In the genomic region with DNA sequence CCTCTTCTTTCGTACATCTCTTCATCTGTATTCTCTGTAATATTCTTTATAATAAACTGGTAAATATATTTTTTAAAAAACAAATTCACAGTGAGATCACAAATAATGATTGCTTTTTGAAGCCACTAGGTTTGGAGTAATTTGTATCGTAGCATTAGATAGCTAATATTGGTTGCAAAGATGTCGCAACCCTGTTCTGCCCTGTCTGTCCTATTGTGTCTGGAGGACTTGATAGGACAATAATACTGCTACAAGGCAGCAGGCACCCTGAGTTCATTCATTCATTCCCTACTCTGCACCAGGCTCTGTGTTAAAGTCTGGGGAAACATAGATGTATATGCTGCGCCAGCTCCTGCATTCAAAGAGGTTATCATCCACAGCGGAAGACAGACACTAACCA, we compare ENCODE assay signal across 39 cellular contexts.
"Had no signal": no experiment of that assay in that cellular context is flagged by ENCODE, and none has a peak within 500 bp of the region (broad histone marks: within the 10 kb centered on the region; RNA-seq: fewer than 3 reads in every experiment).

No MANE protein-coding gene starts in this region.

- H3K4me3 Mint-ChIP-seq: activated naive CD4-positive, alpha-beta T cell treated with anti-CD3 and anti-CD28 coated beads for 36 hours; activated naive CD4-positive, alpha-beta T cell treated with anti-CD3 and anti-CD28 coated beads, Interleukin-2, amount 10 ng/mL, durations not matched to agents 7 days and 5 days; activated naive CD4-positive, alpha-beta T cell treated with anti-CD3 and anti-CD28 coated beads, Interleukin-2, amount 50 U/mL, for 24 hours; activated naive CD8-positive, alpha-beta T cell; activated naive CD8-positive, alpha-beta T cell treated with anti-CD3 and anti-CD28 coated beads for 36 hours; activated naive CD8-positive, alpha-beta T cell treated with anti-CD3 and anti-CD28 coated beads, Interleukin-2, amount 10 ng/mL, durations not matched to agents 7 days and 5 days; activated naive CD8-positive, alpha-beta T cell treated with anti-CD3 and anti-CD28 coated beads, Interleukin-2, amount 50 U/mL, for 24 hours; activated T-cell treated with anti-CD3 and anti-CD28 coated beads, Interleukin-2, amount 50 U/mL, for 24 hours; activated T-cell treated with anti-CD3 and anti-CD28 coated beads, Interleukin-2, amount 50 U/mL, for 4 hours; activated T-cell treated with anti-CD3 and anti-CD28 coated beads, Interleukin-2, amount 50 U/mL, for 72 hours; activated T-helper 1 cell treated with anti-CD3 and anti-CD28 coated beads, Interleukin-12 subunit alpha, Interleukin-12 subunit beta, Interleukin-2, Interleukin-4 antibody, amounts not matched to agents 30 ng/mL and 10 ng/mL and 1 ng/mL, durations not matched to agents 14 hours and 24 hours and 36 hours; activated T-helper 17 cell treated with anti-CD3 and anti-CD28 coated beads, Interleukin-2, amount 50 U/mL, for 72 hours; brain; central memory CD8-positive, alpha-beta T cell had no signal

- H3K27ac ChIP-seq: adrenal gland, ascending aorta, body of pancreas, brain microvascular endothelial cell, breast epithelium, cardiac muscle cell had no signal

- H3K27me3 Mint-ChIP-seq: activated naive CD4-positive, alpha-beta T cell treated with anti-CD3 and anti-CD28 coated beads, Interleukin-2, amount 10 ng/mL, durations not matched to agents 7 days and 5 days; activated naive CD4-positive, alpha-beta T cell treated with anti-CD3 and anti-CD28 coated beads, Interleukin-2, amount 50 U/mL, for 24 hours; activated naive CD8-positive, alpha-beta T cell; activated naive CD8-positive, alpha-beta T cell treated with anti-CD3 and anti-CD28 coated beads for 36 hours; activated naive CD8-positive, alpha-beta T cell treated with anti-CD3 and anti-CD28 coated beads, Interleukin-2, amount 10 ng/mL, durations not matched to agents 7 days and 5 days; activated naive CD8-positive, alpha-beta T cell treated with anti-CD3 and anti-CD28 coated beads, Interleukin-2, amount 50 U/mL, for 24 hours; activated T-cell treated with anti-CD3 and anti-CD28 coated beads, Interleukin-2, amount 50 U/mL, for 24 hours; activated T-helper 17 cell treated with anti-CD3 and anti-CD28 coated beads, Interleukin-2, amount 50 U/mL, for 72 hours; brain; central memory CD8-positive, alpha-beta T cell had no signal

- H3K36me3 Mint-ChIP-seq: activated naive CD4-positive, alpha-beta T cell treated with anti-CD3 and anti-CD28 coated beads, Interleukin-2, amount 10 ng/mL, durations not matched to agents 7 days and 5 days; activated naive CD4-positive, alpha-beta T cell treated with anti-CD3 and anti-CD28 coated beads, Interleukin-2, amount 50 U/mL, for 24 hours; activated naive CD4-positive, alpha-beta T cell treated with anti-CD3 and anti-CD28 coated beads, Interleukin-2, amount 50 U/mL, for 72 hours; activated naive CD8-positive, alpha-beta T cell; activated naive CD8-positive, alpha-beta T cell treated with anti-CD3 and anti-CD28 coated beads for 36 hours; activated naive CD8-positive, alpha-beta T cell treated with anti-CD3 and anti-CD28 coated beads, Interleukin-2, amount 10 ng/mL, durations not matched to agents 7 days and 5 days; brain had no signal

- H3K4me3 ChIP-seq: adrenal gland, ascending aorta, body of pancreas, breast epithelium, cardiac muscle cell had no signal

- DNase-seq: activated effector memory CD4-positive, alpha-beta T cell treated with anti-CD3 and anti-CD28 coated beads, Interleukin-2, amount 50 U/mL, for 16 hours; activated effector memory CD4-positive, alpha-beta T cell treated with Interleukin-2 at 50 U/mL for 16 hours; activated gamma-delta T cell; activated gamma-delta T cell treated with Interleukin-2 at 50 U/mL for 16 hours; activated naive CD4-positive, alpha-beta T cell; activated naive CD4-positive, alpha-beta T cell treated with anti-CD3 and anti-CD28 coated beads for 36 hours; activated naive CD4-positive, alpha-beta T cell treated with anti-CD3 and anti-CD28 coated beads, Interleukin-2, amount 10 ng/mL, durations not matched to agents 7 days and 5 days; activated naive CD4-positive, alpha-beta T cell treated with anti-CD3 and anti-CD28 coated beads, Interleukin-2, amount 50 U/mL, for 16 hours; activated naive CD4-positive, alpha-beta T cell treated with Interleukin-2 at 50 U/mL for 16 hours; activated naive CD8-positive, alpha-beta T cell treated with anti-CD3 and anti-CD28 coated beads for 36 hours; activated naive CD8-positive, alpha-beta T cell treated with anti-CD3 and anti-CD28 coated beads, Interleukin-2, amount 10 ng/mL, durations not matched to agents 7 days and 5 days; activated naive CD8-positive, alpha-beta T cell treated with anti-CD3 and anti-CD28 coated beads, Interleukin-2, amount 50 U/mL, for 24 hours; activated T-cell treated with anti-CD3 and anti-CD28 coated beads, Interleukin-2, amount 50 U/mL, for 24 hours; activated T-cell treated with anti-CD3 and anti-CD28 coated beads, Interleukin-2, amount 50 U/mL, for 4 hours; activated T-cell treated with anti-CD3 and anti-CD28 coated beads, Interleukin-2, amount 50 U/mL, for 48 hours; activated T-cell treated with anti-CD3 and anti-CD28 coated beads, Interleukin-2, amount 50 U/mL, for 72 hours; adrenal gland; amniotic stem cell; amygdala; anterior cingulate cortex; aorta; body of pancreas; brain microvascular endothelial cell; caudate nucleus; central memory CD4-positive, alpha-beta T cell; cerebellar nuclear complex had no signal

- ATAC-seq: activated naive CD4-positive, alpha-beta T cell treated with anti-CD3 and anti-CD28 coated beads, Interleukin-2, amount 50 U/mL, for 72 hours; activated naive CD8-positive, alpha-beta T cell treated with anti-CD3 and anti-CD28 coated beads, Interleukin-2, amount 50 U/mL, for 24 hours; activated T-cell treated with anti-CD3 and anti-CD28 coated beads, Interleukin-2, amount 50 U/mL, for 4 hours; activated T-cell treated with anti-CD3 and anti-CD28 coated beads, Interleukin-2, amount 50 U/mL, for 72 hours; activated T-helper 17 cell treated with anti-CD3 and anti-CD28 coated beads, Interleukin-2, amount 50 U/mL, for 72 hours; body of pancreas had no signal

- H3K27ac Mint-ChIP-seq: activated naive CD4-positive, alpha-beta T cell treated with anti-CD3 and anti-CD28 coated beads for 36 hours; activated naive CD4-positive, alpha-beta T cell treated with anti-CD3 and anti-CD28 coated beads, Interleukin-2, amount 10 ng/mL, durations not matched to agents 7 days and 5 days; activated naive CD4-positive, alpha-beta T cell treated with anti-CD3 and anti-CD28 coated beads, Interleukin-2, amount 50 U/mL, for 24 hours; activated naive CD4-positive, alpha-beta T cell treated with anti-CD3 and anti-CD28 coated beads, Interleukin-2, amount 50 U/mL, for 72 hours; activated naive CD8-positive, alpha-beta T cell; activated naive CD8-positive, alpha-beta T cell treated with anti-CD3 and anti-CD28 coated beads for 36 hours; activated naive CD8-positive, alpha-beta T cell treated with anti-CD3 and anti-CD28 coated beads, Interleukin-2, amount 10 ng/mL, durations not matched to agents 7 days and 5 days; activated naive CD8-positive, alpha-beta T cell treated with anti-CD3 and anti-CD28 coated beads, Interleukin-2, amount 50 U/mL, for 24 hours; activated T-cell treated with anti-CD3 and anti-CD28 coated beads, Interleukin-2, amount 50 U/mL, for 24 hours; activated T-cell treated with anti-CD3 and anti-CD28 coated beads, Interleukin-2, amount 50 U/mL, for 72 hours; activated T-helper 1 cell treated with anti-CD3 and anti-CD28 coated beads, Interleukin-12 subunit alpha, Interleukin-12 subunit beta, Interleukin-2, Interleukin-4 antibody, amounts not matched to agents 30 ng/mL and 10 ng/mL and 1 ng/mL, durations not matched to agents 14 hours and 24 hours and 36 hours; activated T-helper 17 cell treated with anti-CD3 and anti-CD28 coated beads, Interleukin-2, amount 50 U/mL, for 72 hours; activated T-helper 2 cell treated with anti-CD3 and anti-CD28 coated beads, Interferon-gamma antibody, Interleukin-2, Interleukin-4, amounts not matched to agents 10 μg/mL and 5 μg/mL and 100 μg/mL, durations not matched to agents 14 hours and 24 hours and 36 hours; brain had no signal

- FAIRE-seq: astrocyte, bronchial epithelial cell had no signal

- H3K4me1 Mint-ChIP-seq: activated naive CD4-positive, alpha-beta T cell treated with anti-CD3 and anti-CD28 coated beads, Interleukin-2, amount 10 ng/mL, durations not matched to agents 7 days and 5 days; activated naive CD4-positive, alpha-beta T cell treated with anti-CD3 and anti-CD28 coated beads, Interleukin-2, amount 50 U/mL, for 24 hours; activated naive CD8-positive, alpha-beta T cell treated with anti-CD3 and anti-CD28 coated beads for 36 hours; activated naive CD8-positive, alpha-beta T cell treated with anti-CD3 and anti-CD28 coated beads, Interleukin-2, amount 50 U/mL, for 24 hours; central memory CD8-positive, alpha-beta T cell had no signal

- H3K9me3 Mint-ChIP-seq: activated naive CD4-positive, alpha-beta T cell treated with anti-CD3 and anti-CD28 coated beads for 36 hours; activated naive CD4-positive, alpha-beta T cell treated with anti-CD3 and anti-CD28 coated beads, Interleukin-2, amount 10 ng/mL, durations not matched to agents 7 days and 5 days; activated naive CD4-positive, alpha-beta T cell treated with anti-CD3 and anti-CD28 coated beads, Interleukin-2, amount 50 U/mL, for 24 hours; activated naive CD8-positive, alpha-beta T cell treated with anti-CD3 and anti-CD28 coated beads for 36 hours; activated naive CD8-positive, alpha-beta T cell treated with anti-CD3 and anti-CD28 coated beads, Interleukin-2, amount 50 U/mL, for 24 hours; activated T-cell treated with anti-CD3 and anti-CD28 coated beads, Interleukin-2, amount 50 U/mL, for 24 hours; activated T-cell treated with anti-CD3 and anti-CD28 coated beads, Interleukin-2, amount 50 U/mL, for 4 hours; activated T-helper 1 cell treated with anti-CD3 and anti-CD28 coated beads, Interleukin-12 subunit alpha, Interleukin-12 subunit beta, Interleukin-2, Interleukin-4 antibody, amounts not matched to agents 30 ng/mL and 10 ng/mL and 1 ng/mL, durations not matched to agents 14 hours and 24 hours and 36 hours; activated T-helper 2 cell treated with anti-CD3 and anti-CD28 coated beads, Interferon-gamma antibody, Interleukin-2, Interleukin-4, amounts not matched to agents 10 μg/mL and 5 μg/mL and 100 μg/mL, durations not matched to agents 14 hours and 24 hours and 36 hours; brain; central memory CD8-positive, alpha-beta T cell had no signal

- H3K4me1 ChIP-seq: adrenal gland, ascending aorta, body of pancreas, breast epithelium had no signal

- H3K9me3 ChIP-seq: adrenal gland, ascending aorta, body of pancreas, breast epithelium had no signal

- H3K27me3 ChIP-seq: adrenal gland, ascending aorta, body of pancreas, brain microvascular endothelial cell, breast epithelium had no signal

- H3K36me3 ChIP-seq: adrenal gland, ascending aorta, brain microvascular endothelial cell, breast epithelium, cardiac muscle cell had no signal
